Comparison of ENCODE assay signal across 24 cellular contexts in genomic region chr7:157926107-157926506, GRCh38.
A peak's percentile ranks its signal among the peaks of the same experiment; 100 is the strongest.
DNase-seq lines count a peak whose midpoint lies in the region; ATAC-seq lines count a peak whose summit lies in the region.
"Had no signal": no experiment of that assay in that cellular context is flagged by ENCODE, and none has a peak within 500 bp of the region (broad histone marks: within the 10 kb centered on the region; RNA-seq: fewer than 3 reads in every experiment).

No MANE protein-coding gene starts in this region.

- H3K4me1 Mint-ChIP-seq in activated CD8-positive, alpha-beta memory T cell treated with anti-CD3 and anti-CD28 coated beads, Interleukin-2, amount 10 ng/mL, durations not matched to agents 7 days and 5 days = peaks cover 12% of the 10 kb centered on the region
- H3K4me1 Mint-ChIP-seq in natural killer cell treated with Interleukin-12 subunit alpha and Interleukin-12 subunit beta and Interleukin-15 and Interleukin-18, amount 100 ng/mL, for 72 hours (ENCODE audit: low read depth in 2 of 2) = peaks cover 10 to 11% of the 10 kb centered on the region in 2 donors

- no peak for ATAC-seq in activated CD8-positive, alpha-beta memory T cell treated with anti-CD3 and anti-CD28 coated beads, Interleukin-2, amount 10 ng/mL, durations not matched to agents 7 days and 5 days
- peak in 1 of 2 donors; percentile 33 for ATAC-seq in natural killer cell treated with Interleukin-12 subunit alpha and Interleukin-12 subunit beta and Interleukin-15 and Interleukin-18, amount 100 ng/mL, for 72 hours
- ATAC-seq in HG03045 (IDR thresholded peaks at IDR 0.05; ENCODE audit: unreplicated experiment) (no peak), GM18909 (IDR thresholded peaks at IDR 0.05; ENCODE audit: poor library complexity, unreplicated experiment) (no peak)
- ATAC-seq: foreskin keratinocyte had no signal

- no peak overlapping the region for H2AFZ ChIP-seq in Karpas-422 (ENCODE audit: low read length)

- H3K4me2 ChIP-seq in Karpas-422 (ENCODE audit: low read depth, low read length, poor library complexity, severe bottlenecking) = peak overlapping the region; percentile 42

- peak overlapping the region; percentile 38 for H3K27ac Mint-ChIP-seq in activated CD8-positive, alpha-beta memory T cell treated with anti-CD3 and anti-CD28 coated beads, Interleukin-2, amount 10 ng/mL, durations not matched to agents 7 days and 5 days
- H3K27ac Mint-ChIP-seq in natural killer cell treated with Interleukin-12 subunit alpha and Interleukin-12 subunit beta and Interleukin-15 and Interleukin-18, amount 100 ng/mL, for 72 hours = peak overlapping the region; percentile 8 to 46
- H3K27ac Mint-ChIP-seq: T-helper 2 cell treated with Interferon-gamma antibody and Interleukin-4, amounts not matched to agents 5 μg/mL and 100 μg/mL, for 36 hours had no signal

- H3K27me3 ChIP-seq in Karpas-422 (ENCODE audit: low read length) = no peaks in the 10 kb centered on the region; the same call in 1 of the 2 replicates
- H3K27me3 ChIP-seq: esophagus squamous epithelium, foreskin keratinocyte, Peyer's patch, upper lobe of left lung had no signal

- peak overlapping the region; percentile 96 for H3K27ac ChIP-seq in Karpas-422 (ENCODE audit: low read length)
- H3K27ac ChIP-seq: esophagus squamous epithelium, foreskin keratinocyte, Peyer's patch, upper lobe of left lung had no signal

- CTCF ChIA-PET in activated CD8-positive, alpha-beta memory T cell treated with anti-CD3 and anti-CD28 coated beads, Interleukin-2, amount 10 ng/mL, durations not matched to agents 7 days and 5 days (lab: Charles Lee) = no interaction called here

- H3K9me3 ChIP-seq in Karpas-422 (ENCODE audit: low read length) = peaks cover 15% of the 10 kb centered on the region; the same call in 1 of the 2 replicates
- H3K9me3 ChIP-seq: esophagus squamous epithelium, upper lobe of left lung had no signal

- no peaks in the 10 kb centered on the region for H3K36me3 ChIP-seq in Karpas-422 (ENCODE audit: insufficient read depth, low read length)
- H3K36me3 ChIP-seq: esophagus squamous epithelium, Peyer's patch, upper lobe of left lung had no signal

- H3K4me1 ChIP-seq in Karpas-422 (ENCODE audit: low read length) = peaks cover 41% of the 10 kb centered on the region
- H3K4me1 ChIP-seq: esophagus squamous epithelium, foreskin keratinocyte, Peyer's patch, upper lobe of left lung had no signal

- peak; percentile 44 for DNase-seq in activated CD8-positive, alpha-beta memory T cell treated with anti-CD3 and anti-CD28 coated beads, Interleukin-2, amount 10 ng/mL, durations not matched to agents 7 days and 5 days
- no peak for DNase-seq in activated CD8-positive, alpha-beta memory T cell treated with anti-CD3 and anti-CD28 coated beads for 24 hours
- DNase-seq in Karpas-422 (no peak), ecto neural progenitor cell (ENCODE audit: low spot score) (peak; percentile 14), NCI-H2227 treated with DMSO at 0.1 percent for 48 hours (lab: John Stamatoyannopoulos, UW) (no peak)
- DNase-seq in natural killer cell treated with Interleukin-12 subunit alpha and Interleukin-12 subunit beta and Interleukin-15 and Interleukin-18, amount 100 ng/mL, for 72 hours (ENCODE audit: low spot score) = no peak
- DNase-seq: 8988T; activated CD4-positive, alpha-beta T cell treated with anti-CD3 and anti-CD28 coated beads for 1 hour; CD4-positive, CD25-positive, alpha-beta regulatory T cell; EL; esophagus squamous epithelium; foreskin keratinocyte; head of caudate nucleus; NCI-H1048; NCI-H2107; NCI-H748 treated with DMSO at 0.1 percent for 48 hours; Peyer's patch; SHP77; stimulated activated CD4-positive, alpha-beta T cell treated with anti-CD3 and anti-CD28 coated beads, Interleukin-4, amount 100 ng/mL, for 24 hours; substantia nigra; upper lobe of left lung had no signal

- no peaks in the 10 kb centered on the region for H4K20me1 ChIP-seq in Karpas-422 (ENCODE audit: insufficient read depth, low read depth, low read length)

- no peaks in the 10 kb centered on the region for H3K36me3 Mint-ChIP-seq in activated CD8-positive, alpha-beta memory T cell treated with anti-CD3 and anti-CD28 coated beads, Interleukin-2, amount 10 ng/mL, durations not matched to agents 7 days and 5 days
- H3K36me3 Mint-ChIP-seq in natural killer cell treated with Interleukin-12 subunit alpha and Interleukin-12 subunit beta and Interleukin-15 and Interleukin-18, amount 100 ng/mL, for 72 hours = no peaks in the 10 kb centered on the region
- H3K36me3 Mint-ChIP-seq: CD4-positive, CD25-positive, alpha-beta regulatory T cell had no signal

- H3K9me3 Mint-ChIP-seq in activated CD8-positive, alpha-beta memory T cell treated with anti-CD3 and anti-CD28 coated beads, Interleukin-2, amount 10 ng/mL, durations not matched to agents 7 days and 5 days (ENCODE audit: low read depth) = peaks cover 8% of the 10 kb centered on the region
- H3K9me3 Mint-ChIP-seq in natural killer cell treated with Interleukin-12 subunit alpha and Interleukin-12 subunit beta and Interleukin-15 and Interleukin-18, amount 100 ng/mL, for 72 hours = peaks cover 4% of the 10 kb centered on the region
- H3K9me3 Mint-ChIP-seq: CD4-positive, CD25-positive, alpha-beta regulatory T cell had no signal

- no peaks in the 10 kb centered on the region for H3K9me2 ChIP-seq in Karpas-422 (replicated peaks; ENCODE audit: insufficient read depth, low read length)

- no peak overlapping the region for H3K4me3 Mint-ChIP-seq in activated CD8-positive, alpha-beta memory T cell treated with anti-CD3 and anti-CD28 coated beads, Interleukin-2, amount 10 ng/mL, durations not matched to agents 7 days and 5 days
- no peak overlapping the region for H3K4me3 Mint-ChIP-seq in natural killer cell treated with Interleukin-12 subunit alpha and Interleukin-12 subunit beta and Interleukin-15 and Interleukin-18, amount 100 ng/mL, for 72 hours
- H3K4me3 Mint-ChIP-seq: CD4-positive, CD25-positive, alpha-beta regulatory T cell; T-helper 2 cell treated with Interferon-gamma antibody and Interleukin-4, amounts not matched to agents 5 μg/mL and 100 μg/mL, for 36 hours had no signal

- H3K79me2 ChIP-seq in Karpas-422 (ENCODE audit: low read length) = no peaks in the 10 kb centered on the region

- H3K27me3 Mint-ChIP-seq in activated CD8-positive, alpha-beta memory T cell treated with anti-CD3 and anti-CD28 coated beads, Interleukin-2, amount 10 ng/mL, durations not matched to agents 7 days and 5 days = no peaks in the 10 kb centered on the region
- no peaks in the 10 kb centered on the region for H3K27me3 Mint-ChIP-seq in natural killer cell treated with Interleukin-12 subunit alpha and Interleukin-12 subunit beta and Interleukin-15 and Interleukin-18, amount 100 ng/mL, for 72 hours
- H3K27me3 Mint-ChIP-seq: CD4-positive, CD25-positive, alpha-beta regulatory T cell had no signal

- H3K4me3 ChIP-seq in Karpas-422 (ENCODE audit: low read length) = no peak overlapping the region
- H3K4me3 ChIP-seq: esophagus squamous epithelium, Peyer's patch, upper lobe of left lung had no signal

- H3K9ac ChIP-seq in Karpas-422 (ENCODE audit: low read length) = peak overlapping the region; percentile 11; the same call in 1 of the 2 replicates

Comparison
In these comparisons a context has a peak if more than half of its experiments do, and no peak if none do; other contexts are left out.
1. DNase-seq: peak in activated CD8-positive, alpha-beta memory T cell treated with anti-CD3 and anti-CD28 coated beads, Interleukin-2, amount 10 ng/mL, durations not matched to agents 7 days and 5 days (single experiment) and ecto neural progenitor cell (single experiment); none in activated CD8-positive, alpha-beta memory T cell treated with anti-CD3 and anti-CD28 coated beads for 24 hours (single experiment), Karpas-422 (single experiment), natural killer cell treated with Interleukin-12 subunit alpha and Interleukin-12 subunit beta and Interleukin-15 and Interleukin-18, amount 100 ng/mL, for 72 hours (single experiment) and NCI-H2227 treated with DMSO at 0.1 percent for 48 hours (single experiment).